Comparison of ENCODE assay signal across 9 cellular contexts in genomic region chr14:37232907-37233481, GRCh38. TPM values are rescaled to one million over a fixed set of nuclear protein-coding genes. Genes with fewer than 3 reads are reported as not detected.
DNase-seq lines count a peak whose midpoint lies in the region; ATAC-seq, FAIRE-seq and TF ChIP-seq lines count a peak whose summit lies in the region.
"Had no signal": no experiment of that assay in that cellular context is flagged by ENCODE, and none has a peak within 500 bp of the region (broad histone marks: within the 10 kb centered on the region; RNA-seq: fewer than 3 reads in every experiment).

No MANE protein-coding gene starts in this region.

- H3K14ac ChIP-seq in H1 (ENCODE audit: insufficient read length), result no peak overlapping the region

- H3K79me2 ChIP-seq in H1 (ENCODE audit: control insufficient read depth in 1 of 2, insufficient read depth in 2 of 2, low read length in 2 of 2) (no peaks in the 10 kb centered on the region; a peak in 1 of 4 replicates), neural cell (replicated peaks; ENCODE audit: insufficient read depth, low read length) (no peaks in the 10 kb centered on the region)

- H3K4me3 ChIP-seq in H1 (ENCODE audit: extremely low read depth in 1 of 4, insufficient read depth in 2 of 4, low read depth in 3 of 4, low read length in 4 of 4) (no peak overlapping the region), neural cell (ENCODE audit: low read length) (no peak overlapping the region), suprapubic skin (no peak overlapping the region)

- TF ChIP-seq CTCF in H1 (IDR thresholded peaks at IDR 0.05; ENCODE audit: control extremely low read depth in 1 of 3, insufficient read depth in 1 of 3, low read depth in 1 of 3, low read length in 3 of 3), result peak in 2 of 3 experiments; percentile 50 to 71; a peak in 3 of 4 replicates
- TF ChIP-seq CTCF in neural cell (IDR thresholded peaks at IDR 0.05; ENCODE audit: poor library complexity, severe bottlenecking), result peak; percentile 43
- peak in 1 of 2 donors; percentile 35 for TF ChIP-seq CTCF in suprapubic skin (IDR thresholded peaks at IDR 0.05)

- no peak overlapping the region for H3K4ac ChIP-seq in H1 (replicated peaks; ENCODE audit: insufficient read length, low read depth, low read length)

- peak; percentile 74 for FAIRE-seq in H1 (lab: Jason Lieb, UNC)

- no peak overlapping the region for H3K23ac ChIP-seq in H1 (ENCODE audit: insufficient read length)

- ATAC-seq in HG03565 (IDR thresholded peaks at IDR 0.05; ENCODE audit: unreplicated experiment), result peak; percentile 66

- no peak overlapping the region for H2BK15ac ChIP-seq in H1 (ENCODE audit: low read length)

- H3K79me1 ChIP-seq in H1 (ENCODE audit: low read depth, low read length), result peaks cover 3% of the 10 kb centered on the region; the same call in 1 of the 2 replicates

- CTCF ChIA-PET in H1 (lab: Charles Lee; ENCODE audit: partially characterized antibody), result interaction anchor here (0.8 to 5.2 kb wide), 14 partner anchors 11 to 593 kb away, joined by 3 to 19 read pairs (median 4); no protein-coding TSS in a partner anchor

- H2BK120ac ChIP-seq in H1 (replicated peaks; ENCODE audit: low read depth, low read length), result no peak overlapping the region

- H4K20me1 ChIP-seq in H1 (replicated peaks in 1 of 2; ENCODE audit: control insufficient read depth in 1 of 2, insufficient read depth in 2 of 2, low read length in 2 of 2) (peaks cover 0 to 1% of the 10 kb centered on the region in 2 experiments), neural cell (ENCODE audit: insufficient read depth) (no peaks in the 10 kb centered on the region)

- peak; percentile 56 for DNase-seq in NCI-H2171 treated with DMSO at 0.1 percent for 48 hours (lab: John Stamatoyannopoulos, UW)
- no peak for DNase-seq in NCI-H2171 (lab: John Stamatoyannopoulos, UW)
- peak; percentile 52 for DNase-seq in NCI-H82 (lab: John Stamatoyannopoulos, UW)
- no peak for DNase-seq in H1 (ENCODE audit: low read depth in 1 of 2, low spot score in 2 of 2)
- DNase-seq in occipital lobe (lab: John Stamatoyannopoulos, UW), result no peak
- no peak for DNase-seq in suprapubic skin (ENCODE audit: low spot score in 2 of 2)

- H3K27ac ChIP-seq in H1 (ENCODE audit: low read depth, low read length), result no peak overlapping the region
- no peak overlapping the region for H3K27ac ChIP-seq in neural cell (ENCODE audit: low read length)
- H3K27ac ChIP-seq in suprapubic skin, result no peak overlapping the region

- H3K9ac ChIP-seq in H1 (replicated peaks in 1 of 4; ENCODE audit: extremely low read depth in 1 of 4, low read depth in 3 of 4, low read length in 3 of 4) (no peak overlapping the region), neural cell (ENCODE audit: low read length) (no peak overlapping the region)

- no peaks in the 10 kb centered on the region for H3K9me2 ChIP-seq in neural cell (ENCODE audit: insufficient read depth, low read length)

- H3K4me1 ChIP-seq in H1 (replicated peaks in 1 of 4; ENCODE audit: control insufficient read depth in 3 of 4, insufficient read depth in 4 of 4, low read length in 3 of 4) (no peaks in the 10 kb centered on the region), suprapubic skin (no peaks in the 10 kb centered on the region)

- TF ChIP-seq EP300 in H1 (IDR thresholded peaks at IDR 0.05; ENCODE audit: borderline replicate concordance in 1 of 2, low read depth in 2 of 2, low read length in 2 of 2) (no peak), neural cell (conservative IDR thresholded peaks at IDR 0.05; ENCODE audit: poor library complexity, severe bottlenecking) (no peak), suprapubic skin (IDR thresholded peaks at IDR 0.05) (no peak)

- WGBS in H1 (ENCODE audit: extremely low coverage in 1 of 2, insufficient coverage in 1 of 2, insufficient read length in 1 of 2, insufficient replicate concordance in 2 of 2, low coverage in 1 of 2, low lambda C conversion rate in 2 of 2, missing lambda C conversion rate in 1 of 2), 2 experiments, result 0% methylated on average over 1 of the region's 1 CpG; no CpG with 5 or more reads in 1 of the 2 experiments
- 0% methylated on average over 1 of the region's 1 CpG for WGBS in suprapubic skin

- H3K9me3 ChIP-seq in H1 (ENCODE audit: insufficient read depth in 2 of 2, low read depth in 1 of 2, low read length in 1 of 2), result no peaks in the 10 kb centered on the region
- no peaks in the 10 kb centered on the region for H3K9me3 ChIP-seq in neural cell (ENCODE audit: low read length)
- H3K9me3 ChIP-seq in suprapubic skin, result no peaks in the 10 kb centered on the region

- H3K18ac ChIP-seq in H1 (ENCODE audit: extremely low read depth, low read length), result no peak overlapping the region

- no peak overlapping the region for H2BK5ac ChIP-seq in H1 (ENCODE audit: low read depth, low read length)

- H2AFZ ChIP-seq in H1 (ENCODE audit: low read length) (no peak overlapping the region), neural cell (ENCODE audit: low read depth, low read length) (no peak overlapping the region)

- H3K4me2 ChIP-seq in H1 (ENCODE audit: insufficient read depth in 1 of 2, low read depth in 2 of 2, low read length in 2 of 2), result no peak overlapping the region
- H3K4me2 ChIP-seq in neural cell (ENCODE audit: low read length), result no peak overlapping the region

- no peak overlapping the region for H4K91ac ChIP-seq in H1 (replicated peaks; ENCODE audit: insufficient read length, low read length)

- H3F3A ChIP-seq in neural cell (ENCODE audit: insufficient read depth, low read length, poor library complexity, severe bottlenecking), result no peaks in the 10 kb centered on the region

- peaks cover 1% of the 10 kb centered on the region; the same call in 1 of the 2 replicates for H3K23me2 ChIP-seq in H1 (ENCODE audit: low read depth, low read length)

- no peak overlapping the region for H2BK12ac ChIP-seq in H1 (ENCODE audit: low read depth, low read length)

- no peak overlapping the region for H3K56ac ChIP-seq in H1 (replicated peaks; ENCODE audit: insufficient read length, low read depth, low read length)

- TF ChIP-seq RAD21 in H1 (IDR thresholded peaks at IDR 0.05 in 1 of 2, conservative IDR thresholded peaks at IDR 0.05 in 1 of 2; ENCODE audit: low read depth in 2 of 2, low read length in 2 of 2) (peak; percentile 70 to 72), neural cell (conservative IDR thresholded peaks at IDR 0.05) (no peak)

- POLR2A ChIA-PET in H1 (lab: Charles Lee; ENCODE audit: partially characterized antibody), result no interaction called here

- H2AK5ac ChIP-seq in H1 (ENCODE audit: low read depth, low read length), result no peak overlapping the region

- H3K36me3 ChIP-seq in H1 (ENCODE audit: control insufficient read depth in 2 of 4, insufficient read depth in 4 of 4, low read length in 3 of 4) (no peaks in the 10 kb centered on the region), neural cell (ENCODE audit: insufficient read depth, low read length) (no peaks in the 10 kb centered on the region), suprapubic skin (no peaks in the 10 kb centered on the region)

- no peak overlapping the region for H2BK20ac ChIP-seq in H1 (ENCODE audit: low read length)

- H4K5ac ChIP-seq in H1 (ENCODE audit: insufficient read length, low read depth, low read length), result no peak overlapping the region

- H3K27me3 ChIP-seq in H1 (replicated peaks in 1 of 4; ENCODE audit: control insufficient read depth in 3 of 4, extremely low read depth in 1 of 4, insufficient read depth in 3 of 4, low read length in 3 of 4), result no peaks in the 10 kb centered on the region
- no peaks in the 10 kb centered on the region for H3K27me3 ChIP-seq in neural cell (ENCODE audit: insufficient read depth, low read depth, low read length)
- no peaks in the 10 kb centered on the region for H3K27me3 ChIP-seq in suprapubic skin

- H4K8ac ChIP-seq in H1 (ENCODE audit: extremely low read depth, insufficient read depth, low read length), result no peak overlapping the region

- TF ChIP-seq POLR2A in H1 (IDR thresholded peaks at IDR 0.05; ENCODE audit: control extremely low read depth in 1 of 2, low read depth in 2 of 2, low read length in 2 of 2) (no peak), suprapubic skin (IDR thresholded peaks at IDR 0.05) (no peak)

TF ChIP-seq in H1, 55 proteins besides CTCF, POLR2A, EP300 and RAD21:
- TF ChIP-seq HDAC2 (IDR thresholded peaks at IDR 0.05; ENCODE audit: borderline replicate concordance in 1 of 2, low read depth in 2 of 2, low read length in 2 of 2) (no peak), CREB1 (IDR thresholded peaks at IDR 0.05) (0 out of 2 replicates have a peak, but pooled peaks have one; percentile 24)

TF ChIP-seq in neural cell, 6 proteins besides CTCF, POLR2A, EP300 and RAD21 (continues in another document):
- no peak for TF ChIP-seq SMC3 (conservative IDR thresholded peaks at IDR 0.05; ENCODE audit: poor library complexity)
- no peak for TF ChIP-seq POLR2AphosphoS5 (IDR thresholded peaks at IDR 0.05)
- no peak for TF ChIP-seq TAF1 (IDR thresholded peaks at IDR 0.05; ENCODE audit: low read depth)

RNA-seq across cellular contexts. Expression of gene MIPOL1, which starts 35.3 kb away (rescaled TPM):
- total RNA-seq in H1 (2021; fragmentation: NEBNext Ultra II Directional; extraction: Animal tissue kit (Norgen Biotek cat#: 25700)), result 18.6 and 23.9 TPM in 2 replicates
- 1.3 and 2.8 TPM in 2 replicates for polyA plus RNA-seq in H1 (2011; rRNA removed)
- polyA plus RNA-seq in H1 (2011; cell fraction: cytosol; rRNA removed), result 4.0 TPM
- 4.4 TPM for polyA plus RNA-seq in H1 (2011; cell fraction: nucleus; rRNA removed)
- polyA plus RNA-seq in H1 (2012, experiment 1 of 2), result 5.9 to 11.9 TPM (median 7.1 TPM) in 4 replicates
- 1.3 TPM for polyA plus RNA-seq in H1 (2012, experiment 2 of 2)
- 11.9 TPM for polyA plus RNA-seq in H1 (2013, experiment 1 of 2)
- 13.1 TPM for polyA plus RNA-seq in H1 (2013, experiment 2 of 2)
- 12.2 and 19.1 TPM in 2 replicates for polyA minus RNA-seq in H1 (2011; rRNA and poly(A)+ RNA removed)
- polyA minus RNA-seq in H1 (2011; cell fraction: cytosol; rRNA and poly(A)+ RNA removed), result 17.6 TPM
- 71.4 TPM for polyA minus RNA-seq in H1 (2011; cell fraction: nucleus; rRNA and poly(A)+ RNA removed)
- polyA plus RNA-seq in neural cell, result 1.3 and 3.2 TPM in 2 replicates
- polyA minus RNA-seq in neural cell, result 14.4 and 15.6 TPM in 2 replicates
- total RNA-seq in occipital lobe, result 29.9 TPM
- total RNA-seq in suprapubic skin, result 10 to 100 TPM in 2 of 4 donors, 1 to 10 TPM in 2; 3.5 to 12.7 (median 7.6) TPM
- total RNA-seq: CD4-positive, CD25-positive, alpha-beta regulatory T cell had no signal
- polyA plus RNA-seq: CD4-positive, CD25-positive, alpha-beta regulatory T cell had no signal

Comparison
In these comparisons a context has a peak if more than half of its experiments do, and no peak if none do; other contexts are left out.
1. DNase-seq: peak in NCI-H2171 treated with DMSO at 0.1 percent for 48 hours (single experiment) and NCI-H82 (single experiment); none in NCI-H2171 (single experiment), H1 (0 of 2), occipital lobe (single experiment) and suprapubic skin (0 of 2).